8 cellular contexts compared by ENCODE assay signal in the genomic region with DNA sequence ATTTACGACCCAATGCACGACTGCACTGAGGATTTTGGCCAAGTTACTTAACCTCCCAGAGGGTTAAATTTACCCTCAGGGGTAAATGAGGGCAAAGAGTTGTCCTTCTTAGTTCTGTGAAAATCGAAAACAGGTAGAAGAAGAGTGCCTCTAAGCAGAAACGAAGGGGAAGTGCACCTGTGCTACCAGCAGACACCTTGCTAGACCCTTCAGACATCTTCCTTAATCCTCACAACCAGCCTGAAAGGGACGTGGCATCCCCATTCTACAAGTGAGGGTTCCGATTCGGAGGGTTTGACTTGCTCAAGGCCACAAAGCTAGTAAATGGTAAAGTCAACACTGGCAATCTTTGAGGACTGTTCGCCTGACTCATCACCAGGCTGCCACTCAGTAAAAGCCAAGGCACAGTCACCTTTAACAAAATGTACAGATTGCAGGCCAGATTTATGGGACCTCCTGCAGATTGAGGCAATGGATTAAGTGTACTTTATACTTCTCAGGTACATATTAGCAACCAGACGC. TPM values are rescaled to one million over a fixed set of nuclear protein-coding genes. Genes with fewer than 3 reads are reported as not detected.
A peak's percentile ranks its signal among the peaks of the same experiment; 100 is the strongest.
DNase-seq lines count a peak whose midpoint lies in the region; ATAC-seq and TF ChIP-seq lines count a peak whose summit lies in the region.

No MANE protein-coding gene starts in this region.

- peak overlapping the region; percentile 89 for H3K27ac Mint-ChIP-seq in chondrocyte (ENCODE audit: unreplicated experiment)

- H3K36me3 Mint-ChIP-seq in chondrocyte (ENCODE audit: low read depth): no peaks in the 10 kb centered on the region

- H3K9me3 Mint-ChIP-seq in chondrocyte (ENCODE audit: low read depth): no peaks in the 10 kb centered on the region

- intact Hi-C loops in Right ventricle myocardium inferior (cut with DNase I): loop anchor here (2.0 to 10.0 kb wide), 4 partner anchors 13 to 317 kb away; a partner anchor contains a TSS

- H3K27me3 Mint-ChIP-seq in chondrocyte (ENCODE audit: low read depth): no peaks in the 10 kb centered on the region

- H3K4me3 ChIP-seq in cardiac muscle cell: peak overlapping the region; percentile 29
- peak overlapping the region; percentile 45 for H3K4me3 ChIP-seq in SJSA1
- peak overlapping the region; percentile 34 for H3K4me3 ChIP-seq in mesodermal cell (ENCODE audit: extremely low read depth, insufficient read depth, low read length, poor library complexity, severe bottlenecking)
- peak overlapping the region in 3 of 4 donors; percentile 52 to 55 (median 52) for H3K4me3 ChIP-seq in upper lobe of left lung

- H3K4me3 Mint-ChIP-seq in chondrocyte (ENCODE audit: unreplicated experiment): peak overlapping the region; percentile 61

- H3K4me1 ChIP-seq in cardiac muscle cell (ENCODE audit: low read depth) (no peaks in the 10 kb centered on the region), SJSA1 (replicated peaks) (peaks cover 51% of the 10 kb centered on the region), mesodermal cell (ENCODE audit: control insufficient read depth, insufficient read depth, low read length, poor library complexity, severe bottlenecking) (peaks cover 53% of the 10 kb centered on the region), upper lobe of left lung (peaks cover 49 to 62% (median 57%) of the 10 kb centered on the region in 4 donors)

- ATAC-seq in Right ventricle myocardium inferior (no peak), upper lobe of left lung (ENCODE audit: low FRiP score in 2 of 2) (peak in 1 of 2 donors; percentile 12), HG03175 (IDR thresholded peaks at IDR 0.05; ENCODE audit: unreplicated experiment) (no peak), HG03139 (IDR thresholded peaks at IDR 0.05; ENCODE audit: unreplicated experiment) (no peak)

- DNase-seq in cardiac muscle cell (ENCODE audit: low read depth in 1 of 2, low spot score in 1 of 2) (peak in 1 of 2 donors; percentile 32), Right ventricle myocardium inferior (ENCODE audit: missing footprints) (no peak), SJSA1 (ENCODE audit: low read depth in 1 of 2, low spot score in 2 of 2) (peak in 1 of 2 experiments; percentile 50), chondrocyte (ENCODE audit: low spot score) (no peak), upper lobe of left lung (peak in 1 of 2 donors; percentile 63)

- H3K27ac ChIP-seq in cardiac muscle cell: no peak overlapping the region
- H3K27ac ChIP-seq in SJSA1: peak overlapping the region; percentile 100
- H3K27ac ChIP-seq in mesodermal cell (ENCODE audit: low read depth, low read length, severe bottlenecking): peak overlapping the region; percentile 100
- H3K27ac ChIP-seq in upper lobe of left lung: peak overlapping the region; percentile 95 to 100 (median 96)

- H3K4me1 Mint-ChIP-seq in chondrocyte (ENCODE audit: low read depth): peaks cover 56% of the 10 kb centered on the region

- 85 to 88% methylated on average over 4 to 6 of the region's 9 CpGs for WGBS in mesodermal cell (ENCODE audit: insufficient coverage in 2 of 2), 2 experiments
- WGBS in upper lobe of left lung, 2 donors: 44 to 60% methylated on average over 9 of the region's 9 CpGs

- H3K36me3 ChIP-seq in cardiac muscle cell: no peaks in the 10 kb centered on the region
- H3K36me3 ChIP-seq in SJSA1: 0 out of 2 replicates have a peak, but pooled peaks cover 3% of the 10 kb centered on the region
- H3K36me3 ChIP-seq in mesodermal cell (ENCODE audit: control insufficient read depth, insufficient read depth, low read length): no peaks in the 10 kb centered on the region
- no peaks in the 10 kb centered on the region for H3K36me3 ChIP-seq in upper lobe of left lung

- TF ChIP-seq EP300 in upper lobe of left lung (IDR thresholded peaks at IDR 0.05): peak in 1 of 4 donors; percentile 32

- TF ChIP-seq POLR2A in upper lobe of left lung (IDR thresholded peaks at IDR 0.05): no peak

- no peaks in the 10 kb centered on the region for H3K27me3 ChIP-seq in cardiac muscle cell
- no peaks in the 10 kb centered on the region for H3K27me3 ChIP-seq in SJSA1 (replicated peaks)
- no peaks in the 10 kb centered on the region for H3K27me3 ChIP-seq in upper lobe of left lung

- no peaks in the 10 kb centered on the region for H3K9me3 ChIP-seq in cardiac muscle cell (ENCODE audit: low read depth)
- H3K9me3 ChIP-seq in SJSA1 (replicated peaks): no peaks in the 10 kb centered on the region
- H3K9me3 ChIP-seq in mesodermal cell (ENCODE audit: control insufficient read depth, low read length): no peaks in the 10 kb centered on the region
- H3K9me3 ChIP-seq in upper lobe of left lung: no peaks in the 10 kb centered on the region

- TF ChIP-seq CTCF in cardiac muscle cell (IDR thresholded peaks at IDR 0.05; ENCODE audit: low read depth, low read length): no peak
- TF ChIP-seq CTCF in chondrocyte (IDR thresholded peaks at IDR 0.05): no peak
- TF ChIP-seq CTCF in upper lobe of left lung (IDR thresholded peaks at IDR 0.05): no peak

RNA-seq across cellular contexts. Expression of a gene that starts 1.6 kb away (rescaled TPM):
- total RNA-seq in cardiac muscle cell (not detected in 2 replicates), Right ventricle myocardium inferior (not detected), chondrocyte (0.36 to 0.38 TPM in 2 of 3 replicates, not detected in the other), upper lobe of left lung (not detected)
- polyA plus RNA-seq in cardiac muscle cell: 0.12 TPM in 1 of 2 replicates, not detected in the other
- 0.32 TPM in 1 of 2 replicates, not detected in the other for total RNA-seq in SJSA1 (2014; rRNA removed; shearing (Covaris generic))
- polyA plus RNA-seq in mesodermal cell (2013, experiment 1 of 2): 0.44 TPM
- polyA plus RNA-seq in mesodermal cell (2013, experiment 2 of 2): 0.35 TPM

RNA-seq across cellular contexts. Expression of a gene that starts 57.7 kb away (rescaled TPM):
- total RNA-seq in cardiac muscle cell (6.4 and 6.9 TPM in 2 replicates), Right ventricle myocardium inferior (2.4 TPM), chondrocyte (3.4 to 5.0 TPM (median 3.8 TPM) in 3 replicates), upper lobe of left lung (10 to 100 TPM in 1 of 6 donors, 1 to 10 TPM in 5; 3.1 to 16.2 (median 8.8) TPM)
- polyA plus RNA-seq in cardiac muscle cell: 4.5 and 5.0 TPM in 2 replicates
- 3.5 and 6.8 TPM in 2 replicates for total RNA-seq in SJSA1 (2014; rRNA removed; shearing (Covaris generic))
- polyA plus RNA-seq in mesodermal cell (2013, experiment 1 of 2): 10.6 TPM
- polyA plus RNA-seq in mesodermal cell (2013, experiment 2 of 2): 9.3 TPM
